Comparison of ENCODE assay signal across 27 cellular contexts in genomic region chr6:23969344-23969743, GRCh38.
"Had no signal": no experiment of that assay in that cellular context is flagged by ENCODE, and none has a peak within 500 bp of the region (broad histone marks: within the 10 kb centered on the region; RNA-seq: fewer than 3 reads in every experiment).

No MANE protein-coding gene starts in this region.

- H3K27me3 ChIP-seq: stomach, suprapubic skin, testis, thyroid gland, tibial artery, tibial nerve, transverse colon, upper lobe of left lung, upper lobe of right lung, uterus, vagina had no signal

- H3K4me1 ChIP-seq: stomach, suprapubic skin, testis, thyroid gland, tibial artery, tibial nerve, transverse colon, upper lobe of left lung, upper lobe of right lung, uterus, vagina had no signal

- FAIRE-seq: urothelium cell line had no signal

- DNase-seq: stimulated activated CD4-positive, alpha-beta T cell treated with anti-CD3 and anti-CD28 coated beads, Interleukin-2, amount 100 ng/mL, for 48 hours; stimulated activated CD4-positive, alpha-beta T cell treated with anti-CD3 and anti-CD28 coated beads, Interleukin-4, amount 100 ng/mL, for 1 hour; stimulated activated CD4-positive, alpha-beta T cell treated with anti-CD3 and anti-CD28 coated beads, Interleukin-4, amount 100 ng/mL, for 24 hours; stimulated activated CD4-positive, alpha-beta T cell treated with anti-CD3 and anti-CD28 coated beads, Interleukin-4, amount 100 ng/mL, for 4 hours; stimulated activated CD8-positive, alpha-beta memory T cell treated with anti-CD3 and anti-CD28 coated beads, Interleukin-4, amount 100 ng/mL, for 48 hours; stimulated activated naive B cell treated with anti-CD40 and anti-IgM and Interleukin-4, amounts not matched to agents 10 μg/mL and 1 μg/mL and 100 μg/mL, for 72 hours; stimulated activated naive CD4-positive, alpha-beta T cell; stimulated activated naive CD4-positive, alpha-beta T cell treated with Interleukin-2 at 50 U/mL for 16 hours; stimulated activated naive CD8-positive, alpha-beta T cell treated with anti-CD3 and anti-CD28 coated beads, Interleukin-15, amount 100 ng/mL, for 72 hours; stimulated activated naive CD8-positive, alpha-beta T cell treated with anti-CD3 and anti-CD28 coated beads, Interleukin-15, Interleukin-2, amounts not matched to agents 100 U/mL and 50 U/mL, for 24 hours; stomach; substantia nigra; testis; thyroid gland; tibial artery; transverse colon; trophoblast cell; upper lobe of left lung; upper lobe of right lung; uterus had no signal

- H3K4me3 ChIP-seq: stomach, suprapubic skin, testis, thoracic aorta, thyroid gland, tibial artery, tibial nerve, transverse colon, upper lobe of left lung, upper lobe of right lung, uterus, vagina had no signal

- ATAC-seq: stimulated activated effector memory CD8-positive, alpha-beta T cell treated with anti-CD3 and anti-CD28 coated beads, Interleukin-12 subunit alpha, Interleukin-12 subunit beta, amount 100 ng/mL, for 72 hours; stimulated activated memory B cell treated with anti-CD40 and anti-IgM and Interleukin-4, amounts not matched to agents 10 μg/mL and 1 μg/mL and 100 μg/mL, for 72 hours; stimulated activated naive B cell treated with anti-CD40 and anti-IgM and Interleukin-4, amounts not matched to agents 10 μg/mL and 1 μg/mL and 100 μg/mL, for 72 hours; stimulated activated naive CD8-positive, alpha-beta T cell treated with anti-CD3 and anti-CD28 coated beads, Interleukin-15, amount 100 ng/mL, for 72 hours; stimulated activated naive CD8-positive, alpha-beta T cell treated with anti-CD3 and anti-CD28 coated beads, Interleukin-15, Interleukin-2, amounts not matched to agents 100 U/mL and 50 U/mL, for 24 hours; upper lobe of right lung had no signal

- H3K9me3 ChIP-seq: stomach, suprapubic skin, testis, thoracic aorta, thyroid gland, tibial artery, tibial nerve, upper lobe of left lung, upper lobe of right lung, uterus, vagina had no signal

- H3K27ac ChIP-seq: stomach, suprapubic skin, testis, thoracic aorta, thyroid gland, tibial artery, tibial nerve, transverse colon, upper lobe of left lung, upper lobe of right lung, uterus, vagina had no signal

- H3K36me3 ChIP-seq: stomach, suprapubic skin, thoracic aorta, thyroid gland, tibial artery, tibial nerve, transverse colon, upper lobe of left lung, upper lobe of right lung, uterus, vagina had no signal
